In the genomic region with DNA sequence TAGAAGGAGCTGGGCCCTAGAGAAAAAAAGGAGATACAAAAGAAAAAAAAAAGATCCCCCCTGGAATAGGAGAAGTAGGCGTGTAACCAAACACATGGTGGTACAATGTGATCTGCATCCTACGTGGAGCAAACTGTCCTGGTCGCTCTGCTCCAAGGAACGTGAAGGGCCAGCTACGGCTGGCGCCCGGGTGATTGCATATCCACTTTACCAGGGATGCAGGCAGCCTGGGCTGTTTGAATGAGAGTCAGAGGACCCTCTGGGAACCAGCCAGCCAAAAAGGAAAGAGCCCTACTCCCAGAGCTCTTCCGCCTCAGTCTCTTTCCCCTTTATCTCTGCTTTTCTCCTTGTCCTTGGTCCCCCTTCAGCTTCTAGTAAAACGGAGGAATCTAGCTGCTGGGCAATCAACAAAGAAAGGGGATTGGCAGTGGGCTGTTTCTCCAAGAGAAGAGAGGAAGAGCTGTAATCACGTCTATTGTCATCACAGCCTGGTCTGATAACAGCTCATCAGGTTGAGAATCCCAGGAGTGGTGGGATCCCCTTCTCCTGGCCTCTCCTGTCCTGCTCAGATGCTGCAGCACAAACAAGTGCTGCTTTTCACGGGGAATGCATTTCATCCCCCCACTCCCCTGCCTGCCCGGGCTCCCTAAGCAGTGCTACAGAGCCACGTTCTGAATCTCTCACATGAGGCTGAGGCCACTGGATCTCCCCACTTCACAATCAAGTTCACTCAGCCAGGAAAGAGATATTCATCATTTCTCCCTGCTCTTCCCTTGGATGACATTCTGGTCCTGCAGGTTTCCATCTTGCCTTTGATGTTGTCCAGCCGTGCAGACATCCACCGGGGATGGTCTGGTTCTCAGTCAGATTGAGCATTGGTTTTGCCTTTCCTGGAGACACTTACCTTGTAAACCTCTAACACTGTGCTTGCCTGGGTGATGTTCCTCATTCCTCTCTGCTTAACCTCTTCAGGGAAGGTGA, we compare ENCODE assay signal across 14 cellular contexts.
"Had no signal": no experiment of that assay in that cellular context is flagged by ENCODE, and none has a peak within 500 bp of the region (broad histone marks: within the 10 kb centered on the region; RNA-seq: fewer than 3 reads in every experiment).

No MANE protein-coding gene starts in this region.

- H3K9me3 Mint-ChIP-seq: activated naive CD4-positive, alpha-beta T cell treated with anti-CD3 and anti-CD28 coated beads, Interleukin-2, amount 50 U/mL, for 24 hours; T-helper 1 cell treated with Interleukin-12 subunit alpha and Interleukin-12 subunit beta and Interleukin-4 antibody, amounts not matched to agents 30 μg/mL and 1 μg/mL, for 36 hours had no signal

- H3K4me1 Mint-ChIP-seq: activated B cell treated with CpG ODN at 0.5 μM for 24 hours; activated naive CD4-positive, alpha-beta T cell treated with anti-CD3 and anti-CD28 coated beads, Interleukin-2, amount 50 U/mL, for 24 hours; stimulated activated memory B cell treated with anti-CD40 and anti-IgM and Interleukin-4, amounts not matched to agents 10 μg/mL and 1 μg/mL and 100 μg/mL, for 72 hours had no signal

- H3K9me3 ChIP-seq: gastrocnemius medialis, right lobe of liver, transverse colon had no signal

- H3K27ac Mint-ChIP-seq: activated B cell treated with CpG ODN at 0.5 μM for 24 hours; activated CD4-positive, alpha-beta T cell treated with anti-CD3 and anti-CD28 coated beads, Interleukin-2, amount 10 ng/mL, durations not matched to agents 24 days and 14 days; activated naive CD4-positive, alpha-beta T cell treated with anti-CD3 and anti-CD28 coated beads, Interleukin-2, amount 50 U/mL, for 24 hours; mesothelial cell of epicardium; stimulated activated memory B cell treated with anti-CD40 and anti-IgM and Interleukin-4, amounts not matched to agents 10 μg/mL and 1 μg/mL and 100 μg/mL, for 72 hours; T-helper 1 cell treated with Interleukin-12 subunit alpha and Interleukin-12 subunit beta and Interleukin-4 antibody, amounts not matched to agents 30 μg/mL and 1 μg/mL, for 36 hours had no signal

- H3K4me3 Mint-ChIP-seq: activated B cell treated with CpG ODN at 0.5 μM for 24 hours; activated CD4-positive, alpha-beta T cell treated with anti-CD3 and anti-CD28 coated beads, Interleukin-2, amount 10 ng/mL, durations not matched to agents 24 days and 14 days; activated naive CD4-positive, alpha-beta T cell treated with anti-CD3 and anti-CD28 coated beads, Interleukin-2, amount 50 U/mL, for 24 hours; mesothelial cell of epicardium; stimulated activated memory B cell treated with anti-CD40 and anti-IgM and Interleukin-4, amounts not matched to agents 10 μg/mL and 1 μg/mL and 100 μg/mL, for 72 hours; T-helper 1 cell treated with Interleukin-12 subunit alpha and Interleukin-12 subunit beta and Interleukin-4 antibody, amounts not matched to agents 30 μg/mL and 1 μg/mL, for 36 hours had no signal

- H3K36me3 ChIP-seq: gastrocnemius medialis, right lobe of liver, transverse colon had no signal

- DNase-seq: activated B cell treated with CpG ODN at 0.5 μM for 24 hours; activated CD4-positive, alpha-beta T cell treated with anti-CD3 and anti-CD28 coated beads, Interleukin-2, amount 10 ng/mL, durations not matched to agents 24 days and 14 days; activated effector memory CD4-positive, alpha-beta T cell treated with Interleukin-2 at 50 U/mL for 16 hours; central memory CD4-positive, alpha-beta T cell; cortex of kidney; effector memory CD4-positive, alpha-beta T cell; gastrocnemius medialis; right lobe of liver; transverse colon had no signal

- H3K27me3 ChIP-seq: gastrocnemius medialis, right lobe of liver, transverse colon had no signal

- ATAC-seq: gastrocnemius medialis; right lobe of liver; stimulated activated memory B cell treated with anti-CD40 and anti-IgM and Interleukin-4, amounts not matched to agents 10 μg/mL and 1 μg/mL and 100 μg/mL, for 72 hours had no signal

- H3K36me3 Mint-ChIP-seq: activated naive CD4-positive, alpha-beta T cell treated with anti-CD3 and anti-CD28 coated beads, Interleukin-2, amount 50 U/mL, for 24 hours; mesothelial cell of epicardium; stimulated activated memory B cell treated with anti-CD40 and anti-IgM and Interleukin-4, amounts not matched to agents 10 μg/mL and 1 μg/mL and 100 μg/mL, for 72 hours had no signal

- H3K27ac ChIP-seq: epithelial cell of prostate, gastrocnemius medialis, right lobe of liver, transverse colon had no signal

- H3K4me3 ChIP-seq: gastrocnemius medialis, right lobe of liver, transverse colon had no signal

- H3K4me1 ChIP-seq: gastrocnemius medialis, right lobe of liver, transverse colon had no signal
